1 cellular context compared by ENCODE assay signal in genomic region chr21:31915566-31915965, GRCh38.
TF ChIP-seq lines count a peak whose summit lies in the region.

No MANE protein-coding gene starts in this region.

TF ChIP-seq in HepG2, 621 proteins besides CTCF, POLR2A, EP300 and RAD21 (continued from another document and continues in another):
- no peak for TF ChIP-seq ZNF318 (CRISPR knock-in tag; IDR thresholded peaks at IDR 0.05)
- TF ChIP-seq ZNF503 (CRISPR knock-in tag; IDR thresholded peaks at IDR 0.05), result no peak
- no peak for TF ChIP-seq TP53 (CRISPR knock-in tag; conservative IDR thresholded peaks at IDR 0.05)
- no peak for TF ChIP-seq ZNF275 (CRISPR knock-in tag; IDR thresholded peaks at IDR 0.05; ENCODE audit: borderline replicate concordance)
- no peak for TF ChIP-seq ARHGAP35 (CRISPR knock-in tag; IDR thresholded peaks at IDR 0.05; ENCODE audit: borderline replicate concordance)
- TF ChIP-seq RXRB (CRISPR knock-in tag; IDR thresholded peaks at IDR 0.05; ENCODE audit: borderline replicate concordance), result peak; percentile 42; the same call in 1 of the 2 replicates
- TF ChIP-seq MAF1 (CRISPR knock-in tag; IDR thresholded peaks at IDR 0.05; ENCODE audit: borderline replicate concordance), result no peak
- TF ChIP-seq TSC22D2 (CRISPR knock-in tag; IDR thresholded peaks at IDR 0.05; ENCODE audit: borderline replicate concordance), result no peak
- TF ChIP-seq ZFP36 (IDR thresholded peaks at IDR 0.05; ENCODE audit: borderline replicate concordance, low read depth, low read length, partially characterized antibody), result no peak
- TF ChIP-seq RCOR2 (CRISPR knock-in tag; IDR thresholded peaks at IDR 0.05), result no peak
- TF ChIP-seq PRDM4 (CRISPR knock-in tag; IDR thresholded peaks at IDR 0.05; ENCODE audit: borderline replicate concordance), result no peak
- TF ChIP-seq ZNF407 (CRISPR knock-in tag; IDR thresholded peaks at IDR 0.05; ENCODE audit: not compliant biosample characterization), result no peak
- TF ChIP-seq ZNF841 (CRISPR knock-in tag; IDR thresholded peaks at IDR 0.05; ENCODE audit: borderline replicate concordance), result no peak
- TF ChIP-seq GATAD2A (CRISPR knock-in tag; IDR thresholded peaks at IDR 0.05), result peak; percentile 17; the same call in 1 of the 2 replicates
- TF ChIP-seq AHDC1 (CRISPR knock-in tag; IDR thresholded peaks at IDR 0.05; ENCODE audit: borderline replicate concordance), result peak; percentile 51; the same call in 1 of the 2 replicates
- peak; percentile 10 for TF ChIP-seq SKI (IDR thresholded peaks at IDR 0.05; ENCODE audit: partially characterized antibody)
- no peak for TF ChIP-seq AKAP8 (CRISPR knock-in tag; IDR thresholded peaks at IDR 0.05)
- TF ChIP-seq ZNF382 (CRISPR knock-in tag; IDR thresholded peaks at IDR 0.05; ENCODE audit: borderline replicate concordance), result no peak
- TF ChIP-seq ZMAT5 (CRISPR knock-in tag; IDR thresholded peaks at IDR 0.05; ENCODE audit: borderline replicate concordance, low read depth), result no peak
- no peak for TF ChIP-seq ZBTB38 (CRISPR knock-in tag; IDR thresholded peaks at IDR 0.05)
- no peak for TF ChIP-seq ZNF788 (CRISPR knock-in tag; IDR thresholded peaks at IDR 0.05; ENCODE audit: borderline replicate concordance)
